In the genomic region with DNA sequence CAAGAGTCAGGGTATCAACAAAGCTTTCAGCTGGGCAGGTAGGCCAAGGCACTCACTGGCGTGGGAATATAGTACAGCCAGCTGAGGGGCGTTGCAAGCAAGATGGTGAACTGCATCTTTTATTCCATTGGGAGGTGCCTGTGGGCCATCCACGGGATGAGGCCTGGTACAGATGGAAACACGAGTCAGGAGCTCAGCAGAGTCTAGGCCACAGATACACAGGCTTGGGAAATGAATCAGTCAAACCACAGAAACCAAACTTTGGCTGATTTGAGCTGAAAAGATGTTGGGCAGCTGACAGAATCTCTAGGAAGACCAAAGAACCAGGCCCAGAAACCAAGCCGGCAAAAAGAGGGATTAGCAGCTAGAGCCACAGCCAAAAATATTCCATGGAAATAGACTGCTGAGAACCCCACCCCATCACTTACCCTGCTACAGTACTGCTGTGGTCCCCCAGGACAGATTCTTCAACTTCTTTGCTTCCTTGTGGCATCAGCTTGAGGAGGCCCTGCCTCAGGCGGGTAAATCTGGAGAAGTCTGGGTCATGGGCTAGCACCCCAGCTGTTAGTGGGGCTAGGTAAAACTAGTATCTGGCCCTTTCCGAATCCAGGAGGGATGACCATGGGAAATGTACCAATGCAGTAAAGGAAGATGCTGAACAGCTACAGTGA, we compare ENCODE assay signal across 9 cellular contexts.
DNase-seq lines count a peak whose midpoint lies in the region; ATAC-seq and TF ChIP-seq lines count a peak whose summit lies in the region.
"Had no signal": no experiment of that assay in that cellular context is flagged by ENCODE, and none has a peak within 500 bp of the region (broad histone marks: within the 10 kb centered on the region; RNA-seq: fewer than 3 reads in every experiment).

No MANE protein-coding gene starts in this region.

- no peaks in the 10 kb centered on the region for H3K36me3 ChIP-seq in ascending aorta
- H3K36me3 ChIP-seq: gastroesophageal sphincter had no signal

- peak; percentile 40 for ATAC-seq in GM18858 (IDR thresholded peaks at IDR 0.05; ENCODE audit: unreplicated experiment)
- peak; percentile 63 for ATAC-seq in HG03442 (IDR thresholded peaks at IDR 0.05; ENCODE audit: unreplicated experiment)
- ATAC-seq in HG03025 (IDR thresholded peaks at IDR 0.05; ENCODE audit: low FRiP score, unreplicated experiment), result no peak
- ATAC-seq in HG02981 (IDR thresholded peaks at IDR 0.05; ENCODE audit: unreplicated experiment), result no peak
- ATAC-seq: gastroesophageal sphincter had no signal

- no peaks in the 10 kb centered on the region for H3K9me3 ChIP-seq in ascending aorta
- H3K9me3 ChIP-seq: gastroesophageal sphincter had no signal

- no peak for TF ChIP-seq CTCF in ascending aorta (IDR thresholded peaks at IDR 0.05)

- H3K4me3 ChIP-seq in ascending aorta, result no peak overlapping the region
- H3K4me3 ChIP-seq: gastroesophageal sphincter had no signal

- DNase-seq in ascending aorta (ENCODE audit: low spot score in 2 of 2) (no peak), renal cortical epithelial cell (ENCODE audit: low read depth) (peak; percentile 61), SIG-M5 treated with dmso at 0.1 percent for 504 hours (lab: John Stamatoyannopoulos, UW; ENCODE audit: unreplicated experiment) (no peak), iPS-NIHi11 (ENCODE audit: low spot score) (no peak)

- peak overlapping the region; percentile 60 to 69 for H3K27ac ChIP-seq in ascending aorta

- intact Hi-C loops in ascending aorta (cut with DNase I), result no loop called here

- H3K4me1 ChIP-seq in ascending aorta, result peaks cover 5 to 25% of the 10 kb centered on the region in 2 donors

- no peaks in the 10 kb centered on the region for H3K27me3 ChIP-seq in ascending aorta
- H3K27me3 ChIP-seq: gastroesophageal sphincter had no signal

Comparison
In these comparisons a context has a peak if more than half of its experiments do, and no peak if none do; other contexts are left out.
1. ATAC-seq: peak in GM18858 (single experiment) and HG03442 (single experiment); none in HG03025 (single experiment) and HG02981 (single experiment).